Comparison of ENCODE assay signal across 9 cellular contexts in the genomic region with DNA sequence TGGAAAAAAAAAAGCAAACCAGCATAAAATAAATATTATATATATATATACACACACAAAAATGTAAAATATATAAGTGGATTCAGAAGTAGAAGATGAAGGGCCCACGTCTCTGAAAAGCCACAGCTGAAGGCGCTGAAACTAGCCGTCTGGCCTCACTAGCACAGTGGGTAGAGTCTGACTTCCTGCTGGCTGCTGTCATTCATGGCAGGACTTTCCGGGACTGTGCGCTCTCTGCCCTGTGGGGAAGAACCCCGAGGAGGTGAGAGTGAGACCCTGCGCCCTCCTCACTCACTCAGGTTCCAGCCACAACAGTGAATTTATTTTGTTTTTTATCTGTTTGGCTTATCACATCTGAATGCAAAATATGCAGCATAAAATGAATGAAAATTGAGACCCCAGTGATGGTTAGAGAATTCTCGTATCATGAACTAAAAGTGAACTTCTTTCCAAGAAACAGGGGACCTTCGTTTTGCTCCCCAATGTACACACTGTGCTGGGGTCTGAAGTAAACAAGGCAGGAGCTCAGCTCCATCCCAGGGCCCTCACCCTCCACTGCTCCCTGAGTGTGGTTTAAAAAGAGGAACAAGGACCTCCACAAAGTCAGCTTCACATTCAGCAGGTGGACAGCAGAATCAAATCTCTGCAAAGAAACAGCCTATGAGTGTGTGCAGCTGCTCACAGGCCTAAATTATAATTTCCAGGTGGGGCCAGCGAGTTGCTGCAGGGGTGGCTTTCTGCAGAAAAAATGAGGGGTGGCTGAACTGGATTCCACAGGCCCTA. TPM values are rescaled to one million over a fixed set of nuclear protein-coding genes. Genes with fewer than 3 reads are reported as not detected.
A peak's percentile ranks its signal among the peaks of the same experiment; 100 is the strongest.
DNase-seq lines count a peak whose midpoint lies in the region; ATAC-seq and TF ChIP-seq lines count a peak whose summit lies in the region.
"Had no signal": no experiment of that assay in that cellular context is flagged by ENCODE, and none has a peak within 500 bp of the region (broad histone marks: within the 10 kb centered on the region; RNA-seq: fewer than 3 reads in every experiment).

No MANE protein-coding gene starts in this region.

- no peaks in the 10 kb centered on the region for H4K20me1 ChIP-seq in DOHH2 (ENCODE audit: control insufficient read depth, insufficient read depth, low read depth, low read length)

- H3K36me3 ChIP-seq in DOHH2 (ENCODE audit: control insufficient read depth, low read length) = no peaks in the 10 kb centered on the region

- H3K79me2 ChIP-seq in DOHH2 (ENCODE audit: control insufficient read depth, low read length) = no peaks in the 10 kb centered on the region

- H3K4me3 ChIP-seq in DOHH2 (ENCODE audit: low read length) = peak overlapping the region; percentile 69

- H3K36me3 Mint-ChIP-seq in progenitor cell of endocrine pancreas (ENCODE audit: insufficient read depth) = no peaks in the 10 kb centered on the region
- H3K36me3 Mint-ChIP-seq: CD4-positive, CD25-positive, alpha-beta regulatory T cell had no signal

- no peaks in the 10 kb centered on the region for H3K27me3 Mint-ChIP-seq in progenitor cell of endocrine pancreas

- H3K27ac ChIP-seq in DOHH2 (ENCODE audit: low read depth, low read length) = peak overlapping the region; percentile 98

- H3K9me2 ChIP-seq in DOHH2 (replicated peaks; ENCODE audit: control insufficient read depth, low read length) = no peaks in the 10 kb centered on the region

- H3K27ac Mint-ChIP-seq in progenitor cell of endocrine pancreas = no peak overlapping the region

- DNase-seq in RPMI8226 = peak; percentile 78
- no peak for DNase-seq in activated CD4-positive, alpha-beta T cell treated with anti-CD3 and anti-CD28 coated beads for 4 hours
- no peak for DNase-seq in progenitor cell of endocrine pancreas (ENCODE audit: low spot score, unreplicated experiment)
- no peak for DNase-seq in kidney tubule cell (ENCODE audit: low spot score)
- DNase-seq in SW480 (ENCODE audit: low spot score) = no peak

- ATAC-seq in GM19372 (IDR thresholded peaks at IDR 0.05; ENCODE audit: low read depth, unreplicated experiment) (peak; percentile 73), HG03045 (IDR thresholded peaks at IDR 0.05; ENCODE audit: unreplicated experiment) (peak; percentile 79)

- no peak for TF ChIP-seq CTCF in DOHH2 (IDR thresholded peaks at IDR 0.05; ENCODE audit: low read depth, low read length, poor library complexity, severe bottlenecking)
- no peak for TF ChIP-seq CTCF in progenitor cell of endocrine pancreas (IDR thresholded peaks at IDR 0.05; ENCODE audit: unreplicated experiment)

- peak overlapping the region; percentile 91 for H3K4me2 ChIP-seq in DOHH2 (ENCODE audit: low read length)

- H3K9me3 Mint-ChIP-seq in progenitor cell of endocrine pancreas (ENCODE audit: low read depth) = no peaks in the 10 kb centered on the region
- H3K9me3 Mint-ChIP-seq: CD4-positive, CD25-positive, alpha-beta regulatory T cell had no signal

- no peak overlapping the region for H3K4me3 Mint-ChIP-seq in progenitor cell of endocrine pancreas (ENCODE audit: low read depth)
- H3K4me3 Mint-ChIP-seq: CD4-positive, CD25-positive, alpha-beta regulatory T cell had no signal

- no peaks in the 10 kb centered on the region for H3K9me3 ChIP-seq in DOHH2 (ENCODE audit: control insufficient read depth, insufficient read depth, low read length)

- no peaks in the 10 kb centered on the region for H3K4me1 Mint-ChIP-seq in progenitor cell of endocrine pancreas (ENCODE audit: low read depth)

- no peaks in the 10 kb centered on the region for H3K27me3 ChIP-seq in DOHH2 (ENCODE audit: control insufficient read depth, low read length)

- peaks cover 26% of the 10 kb centered on the region for H3F3A ChIP-seq in DOHH2 (ENCODE audit: control insufficient read depth, insufficient read depth)

- peaks cover 40% of the 10 kb centered on the region for H3K4me1 ChIP-seq in DOHH2 (ENCODE audit: control insufficient read depth, low read length)

RNA-seq across cellular contexts. Expression of a gene that starts 1.3 kb away (rescaled TPM):
- 1.7 and 2.7 TPM in 2 replicates for total RNA-seq in progenitor cell of endocrine pancreas

RNA-seq across cellular contexts. Expression of a gene that starts 39.2 kb away (rescaled TPM):
- 37.5 and 43.1 TPM in 2 replicates for total RNA-seq in progenitor cell of endocrine pancreas
